1 cellular context compared by ENCODE assay signal in the genomic region with DNA sequence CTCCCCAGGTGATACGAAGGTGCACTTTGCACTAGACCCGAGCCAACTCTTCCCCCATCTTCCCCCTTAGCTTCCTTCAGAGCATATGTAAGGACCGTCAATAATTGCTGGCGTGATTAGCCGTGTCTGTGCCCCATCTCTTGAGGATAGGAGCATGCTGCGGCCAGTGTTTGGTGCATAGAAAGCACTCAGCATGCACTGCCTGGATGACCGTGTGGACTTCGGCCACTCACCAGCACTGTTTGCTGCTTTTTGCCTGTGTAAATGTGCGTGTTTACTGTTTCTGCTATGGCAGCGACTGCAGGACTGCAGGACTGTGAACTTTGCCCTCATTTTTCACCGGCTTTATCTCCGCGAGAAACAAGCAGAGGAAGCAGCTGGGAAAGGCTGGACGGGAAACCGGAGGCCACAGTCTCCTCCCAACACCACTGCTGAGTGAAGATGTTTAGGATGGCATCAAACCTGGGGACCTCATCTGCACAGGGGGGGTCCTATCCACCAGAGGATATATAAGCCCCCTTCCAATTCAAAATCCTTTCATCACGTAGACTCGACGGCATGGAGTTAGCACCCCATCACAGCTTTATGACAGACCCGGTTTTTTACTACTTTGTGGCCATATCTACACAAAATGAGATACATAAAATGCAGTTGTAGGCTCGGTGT.
TF ChIP-seq lines count a peak whose summit lies in the region.

No MANE protein-coding gene starts in this region.

TF ChIP-seq in GM23338, 12 proteins besides CTCF, POLR2A, EP300 and RAD21:
- TF ChIP-seq, protein P1, sequence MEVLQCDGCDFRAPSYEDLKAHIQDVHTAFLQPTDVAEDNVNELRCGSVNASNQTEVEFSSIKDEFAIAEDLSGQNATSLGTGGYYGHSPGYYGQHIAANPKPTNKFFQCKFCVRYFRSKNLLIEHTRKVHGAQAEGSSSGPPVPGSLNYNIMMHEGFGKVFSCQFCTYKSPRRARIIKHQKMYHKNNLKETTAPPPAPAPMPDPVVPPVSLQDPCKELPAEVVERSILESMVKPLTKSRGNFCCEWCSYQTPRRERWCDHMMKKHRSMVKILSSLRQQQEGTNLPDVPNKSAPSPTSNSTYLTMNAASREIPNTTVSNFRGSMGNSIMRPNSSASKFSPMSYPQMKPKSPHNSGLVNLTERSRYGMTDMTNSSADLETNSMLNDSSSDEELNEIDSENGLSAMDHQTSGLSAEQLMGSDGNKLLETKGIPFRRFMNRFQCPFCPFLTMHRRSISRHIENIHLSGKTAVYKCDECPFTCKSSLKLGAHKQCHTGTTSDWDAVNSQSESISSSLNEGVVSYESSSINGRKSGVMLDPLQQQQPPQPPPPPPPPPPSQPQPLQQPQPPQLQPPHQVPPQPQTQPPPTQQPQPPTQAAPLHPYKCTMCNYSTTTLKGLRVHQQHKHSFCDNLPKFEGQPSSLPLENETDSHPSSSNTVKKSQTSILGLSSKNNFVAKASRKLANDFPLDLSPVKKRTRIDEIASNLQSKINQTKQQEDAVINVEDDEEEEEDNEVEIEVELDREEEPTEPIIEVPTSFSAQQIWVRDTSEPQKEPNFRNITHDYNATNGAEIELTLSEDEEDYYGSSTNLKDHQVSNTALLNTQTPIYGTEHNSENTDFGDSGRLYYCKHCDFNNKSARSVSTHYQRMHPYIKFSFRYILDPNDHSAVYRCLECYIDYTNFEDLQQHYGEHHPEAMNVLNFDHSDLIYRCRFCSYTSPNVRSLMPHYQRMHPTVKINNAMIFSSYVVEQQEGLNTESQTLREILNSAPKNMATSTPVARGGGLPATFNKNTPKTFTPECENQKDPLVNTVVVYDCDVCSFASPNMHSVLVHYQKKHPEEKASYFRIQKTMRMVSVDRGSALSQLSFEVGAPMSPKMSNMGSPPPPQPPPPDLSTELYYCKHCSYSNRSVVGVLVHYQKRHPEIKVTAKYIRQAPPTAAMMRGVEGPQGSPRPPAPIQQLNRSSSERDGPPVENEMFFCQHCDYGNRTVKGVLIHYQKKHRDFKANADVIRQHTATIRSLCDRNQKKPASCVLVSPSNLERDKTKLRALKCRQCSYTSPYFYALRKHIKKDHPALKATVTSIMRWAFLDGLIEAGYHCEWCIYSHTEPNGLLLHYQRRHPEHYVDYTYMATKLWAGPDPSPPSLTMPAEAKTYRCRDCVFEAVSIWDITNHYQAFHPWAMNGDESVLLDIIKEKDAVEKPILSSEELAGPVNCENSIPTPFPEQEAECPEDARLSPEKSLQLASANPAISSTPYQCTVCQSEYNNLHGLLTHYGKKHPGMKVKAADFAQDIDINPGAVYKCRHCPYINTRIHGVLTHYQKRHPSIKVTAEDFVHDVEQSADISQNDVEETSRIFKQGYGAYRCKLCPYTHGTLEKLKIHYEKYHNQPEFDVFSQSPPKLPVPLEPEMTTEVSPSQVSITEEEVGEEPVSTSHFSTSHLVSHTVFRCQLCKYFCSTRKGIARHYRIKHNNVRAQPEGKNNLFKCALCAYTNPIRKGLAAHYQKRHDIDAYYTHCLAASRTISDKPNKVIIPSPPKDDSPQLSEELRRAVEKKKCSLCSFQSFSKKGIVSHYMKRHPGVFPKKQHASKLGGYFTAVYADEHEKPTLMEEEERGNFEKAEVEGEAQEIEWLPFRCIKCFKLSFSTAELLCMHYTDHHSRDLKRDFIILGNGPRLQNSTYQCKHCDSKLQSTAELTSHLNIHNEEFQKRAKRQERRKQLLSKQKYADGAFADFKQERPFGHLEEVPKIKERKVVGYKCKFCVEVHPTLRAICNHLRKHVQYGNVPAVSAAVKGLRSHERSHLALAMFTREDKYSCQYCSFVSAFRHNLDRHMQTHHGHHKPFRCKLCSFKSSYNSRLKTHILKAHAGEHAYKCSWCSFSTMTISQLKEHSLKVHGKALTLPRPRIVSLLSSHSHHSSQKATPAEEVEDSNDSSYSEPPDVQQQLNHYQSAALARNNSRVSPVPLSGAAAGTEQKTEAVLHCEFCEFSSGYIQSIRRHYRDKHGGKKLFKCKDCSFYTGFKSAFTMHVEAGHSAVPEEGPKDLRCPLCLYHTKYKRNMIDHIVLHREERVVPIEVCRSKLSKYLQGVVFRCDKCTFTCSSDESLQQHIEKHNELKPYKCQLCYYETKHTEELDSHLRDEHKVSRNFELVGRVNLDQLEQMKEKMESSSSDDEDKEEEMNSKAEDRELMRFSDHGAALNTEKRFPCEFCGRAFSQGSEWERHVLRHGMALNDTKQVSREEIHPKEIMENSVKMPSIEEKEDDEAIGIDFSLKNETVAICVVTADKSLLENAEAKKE (CRISPR knock-in tag; IDR thresholded peaks at IDR 0.05), result no peak
- TF ChIP-seq POLR2AphosphoS5 (IDR thresholded peaks at IDR 0.05; ENCODE audit: low read depth) (no peak), JUNB (IDR thresholded peaks at IDR 0.05; ENCODE audit: unreplicated experiment) (no peak), EZH2phosphoT487 (IDR thresholded peaks at IDR 0.05; ENCODE audit: unreplicated experiment) (no peak), CREB1 (CRISPR knock-in tag; IDR thresholded peaks at IDR 0.05; ENCODE audit: low read depth) (no peak), ZNF331 (CRISPR knock-in tag; IDR thresholded peaks at IDR 0.05; ENCODE audit: low read depth) (no peak), EZH2 (IDR thresholded peaks at IDR 0.05; ENCODE audit: low read depth, unreplicated experiment) (no peak), ZNF114 (CRISPR knock-in tag; IDR thresholded peaks at IDR 0.05) (no peak), NANOG (IDR thresholded peaks at IDR 0.05; ENCODE audit: borderline replicate concordance) (no peak), STAT1 (IDR thresholded peaks at IDR 0.05; ENCODE audit: unreplicated experiment) (no peak)
- TF ChIP-seq, protein P2, sequence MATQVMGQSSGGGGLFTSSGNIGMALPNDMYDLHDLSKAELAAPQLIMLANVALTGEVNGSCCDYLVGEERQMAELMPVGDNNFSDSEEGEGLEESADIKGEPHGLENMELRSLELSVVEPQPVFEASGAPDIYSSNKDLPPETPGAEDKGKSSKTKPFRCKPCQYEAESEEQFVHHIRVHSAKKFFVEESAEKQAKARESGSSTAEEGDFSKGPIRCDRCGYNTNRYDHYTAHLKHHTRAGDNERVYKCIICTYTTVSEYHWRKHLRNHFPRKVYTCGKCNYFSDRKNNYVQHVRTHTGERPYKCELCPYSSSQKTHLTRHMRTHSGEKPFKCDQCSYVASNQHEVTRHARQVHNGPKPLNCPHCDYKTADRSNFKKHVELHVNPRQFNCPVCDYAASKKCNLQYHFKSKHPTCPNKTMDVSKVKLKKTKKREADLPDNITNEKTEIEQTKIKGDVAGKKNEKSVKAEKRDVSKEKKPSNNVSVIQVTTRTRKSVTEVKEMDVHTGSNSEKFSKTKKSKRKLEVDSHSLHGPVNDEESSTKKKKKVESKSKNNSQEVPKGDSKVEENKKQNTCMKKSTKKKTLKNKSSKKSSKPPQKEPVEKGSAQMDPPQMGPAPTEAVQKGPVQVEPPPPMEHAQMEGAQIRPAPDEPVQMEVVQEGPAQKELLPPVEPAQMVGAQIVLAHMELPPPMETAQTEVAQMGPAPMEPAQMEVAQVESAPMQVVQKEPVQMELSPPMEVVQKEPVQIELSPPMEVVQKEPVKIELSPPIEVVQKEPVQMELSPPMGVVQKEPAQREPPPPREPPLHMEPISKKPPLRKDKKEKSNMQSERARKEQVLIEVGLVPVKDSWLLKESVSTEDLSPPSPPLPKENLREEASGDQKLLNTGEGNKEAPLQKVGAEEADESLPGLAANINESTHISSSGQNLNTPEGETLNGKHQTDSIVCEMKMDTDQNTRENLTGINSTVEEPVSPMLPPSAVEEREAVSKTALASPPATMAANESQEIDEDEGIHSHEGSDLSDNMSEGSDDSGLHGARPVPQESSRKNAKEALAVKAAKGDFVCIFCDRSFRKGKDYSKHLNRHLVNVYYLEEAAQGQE (IDR thresholded peaks at IDR 0.05; ENCODE audit: unreplicated experiment), result no peak
- TF ChIP-seq, protein P3, sequence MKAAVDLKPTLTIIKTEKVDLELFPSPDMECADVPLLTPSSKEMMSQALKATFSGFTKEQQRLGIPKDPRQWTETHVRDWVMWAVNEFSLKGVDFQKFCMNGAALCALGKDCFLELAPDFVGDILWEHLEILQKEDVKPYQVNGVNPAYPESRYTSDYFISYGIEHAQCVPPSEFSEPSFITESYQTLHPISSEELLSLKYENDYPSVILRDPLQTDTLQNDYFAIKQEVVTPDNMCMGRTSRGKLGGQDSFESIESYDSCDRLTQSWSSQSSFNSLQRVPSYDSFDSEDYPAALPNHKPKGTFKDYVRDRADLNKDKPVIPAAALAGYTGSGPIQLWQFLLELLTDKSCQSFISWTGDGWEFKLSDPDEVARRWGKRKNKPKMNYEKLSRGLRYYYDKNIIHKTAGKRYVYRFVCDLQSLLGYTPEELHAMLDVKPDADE (IDR thresholded peaks at IDR 0.05), result no peak
